Comparison of ENCODE assay signal across 40 cellular contexts in genomic region chr10:25504838-25505237, GRCh38.
"Had no signal": no experiment of that assay in that cellular context is flagged by ENCODE, and none has a peak within 500 bp of the region (broad histone marks: within the 10 kb centered on the region; RNA-seq: fewer than 3 reads in every experiment).

No MANE protein-coding gene starts in this region.

- H3K36me3 Mint-ChIP-seq: activated naive CD4-positive, alpha-beta T cell treated with anti-CD3 and anti-CD28 coated beads, Interleukin-2, amount 10 ng/mL, durations not matched to agents 7 days and 5 days; activated naive CD4-positive, alpha-beta T cell treated with anti-CD3 and anti-CD28 coated beads, Interleukin-2, amount 50 U/mL, for 24 hours; activated naive CD4-positive, alpha-beta T cell treated with anti-CD3 and anti-CD28 coated beads, Interleukin-2, amount 50 U/mL, for 72 hours; activated naive CD8-positive, alpha-beta T cell; activated naive CD8-positive, alpha-beta T cell treated with anti-CD3 and anti-CD28 coated beads for 36 hours; activated naive CD8-positive, alpha-beta T cell treated with anti-CD3 and anti-CD28 coated beads, Interleukin-2, amount 10 ng/mL, durations not matched to agents 7 days and 5 days; brain had no signal

- ATAC-seq: activated naive CD4-positive, alpha-beta T cell treated with anti-CD3 and anti-CD28 coated beads, Interleukin-2, amount 50 U/mL, for 72 hours; activated naive CD8-positive, alpha-beta T cell treated with anti-CD3 and anti-CD28 coated beads, Interleukin-2, amount 50 U/mL, for 24 hours; activated T-cell treated with anti-CD3 and anti-CD28 coated beads, Interleukin-2, amount 50 U/mL, for 4 hours; activated T-cell treated with anti-CD3 and anti-CD28 coated beads, Interleukin-2, amount 50 U/mL, for 72 hours; activated T-helper 17 cell treated with anti-CD3 and anti-CD28 coated beads, Interleukin-2, amount 50 U/mL, for 72 hours; body of pancreas had no signal

- DNase-seq: activated effector memory CD4-positive, alpha-beta T cell treated with anti-CD3 and anti-CD28 coated beads, Interleukin-2, amount 50 U/mL, for 16 hours; activated effector memory CD4-positive, alpha-beta T cell treated with Interleukin-2 at 50 U/mL for 16 hours; activated gamma-delta T cell; activated gamma-delta T cell treated with Interleukin-2 at 50 U/mL for 16 hours; activated naive CD4-positive, alpha-beta T cell; activated naive CD4-positive, alpha-beta T cell treated with anti-CD3 and anti-CD28 coated beads for 36 hours; activated naive CD4-positive, alpha-beta T cell treated with anti-CD3 and anti-CD28 coated beads, Interleukin-2, amount 10 ng/mL, durations not matched to agents 7 days and 5 days; activated naive CD4-positive, alpha-beta T cell treated with anti-CD3 and anti-CD28 coated beads, Interleukin-2, amount 50 U/mL, for 16 hours; activated naive CD4-positive, alpha-beta T cell treated with Interleukin-2 at 50 U/mL for 16 hours; activated naive CD8-positive, alpha-beta T cell treated with anti-CD3 and anti-CD28 coated beads for 36 hours; activated naive CD8-positive, alpha-beta T cell treated with anti-CD3 and anti-CD28 coated beads, Interleukin-2, amount 10 ng/mL, durations not matched to agents 7 days and 5 days; activated naive CD8-positive, alpha-beta T cell treated with anti-CD3 and anti-CD28 coated beads, Interleukin-2, amount 50 U/mL, for 24 hours; activated T-cell treated with anti-CD3 and anti-CD28 coated beads, Interleukin-2, amount 50 U/mL, for 1 hour; activated T-cell treated with anti-CD3 and anti-CD28 coated beads, Interleukin-2, amount 50 U/mL, for 24 hours; activated T-cell treated with anti-CD3 and anti-CD28 coated beads, Interleukin-2, amount 50 U/mL, for 4 hours; activated T-cell treated with anti-CD3 and anti-CD28 coated beads, Interleukin-2, amount 50 U/mL, for 48 hours; activated T-cell treated with anti-CD3 and anti-CD28 coated beads, Interleukin-2, amount 50 U/mL, for 72 hours; adrenal gland; amniotic stem cell; amygdala; anterior cingulate cortex; aorta; body of pancreas; brain microvascular endothelial cell; caudate nucleus; central memory CD4-positive, alpha-beta T cell; cerebellar nuclear complex had no signal

- H3K9me3 Mint-ChIP-seq: activated naive CD4-positive, alpha-beta T cell treated with anti-CD3 and anti-CD28 coated beads for 36 hours; activated naive CD4-positive, alpha-beta T cell treated with anti-CD3 and anti-CD28 coated beads, Interleukin-2, amount 10 ng/mL, durations not matched to agents 7 days and 5 days; activated naive CD4-positive, alpha-beta T cell treated with anti-CD3 and anti-CD28 coated beads, Interleukin-2, amount 50 U/mL, for 24 hours; activated naive CD8-positive, alpha-beta T cell treated with anti-CD3 and anti-CD28 coated beads for 36 hours; activated naive CD8-positive, alpha-beta T cell treated with anti-CD3 and anti-CD28 coated beads, Interleukin-2, amount 10 ng/mL, durations not matched to agents 7 days and 5 days; activated T-cell treated with anti-CD3 and anti-CD28 coated beads, Interleukin-2, amount 50 U/mL, for 4 hours had no signal

- H3K4me3 Mint-ChIP-seq: activated naive CD4-positive, alpha-beta T cell treated with anti-CD3 and anti-CD28 coated beads for 36 hours; activated naive CD4-positive, alpha-beta T cell treated with anti-CD3 and anti-CD28 coated beads, Interleukin-2, amount 10 ng/mL, durations not matched to agents 7 days and 5 days; activated naive CD4-positive, alpha-beta T cell treated with anti-CD3 and anti-CD28 coated beads, Interleukin-2, amount 50 U/mL, for 24 hours; activated naive CD8-positive, alpha-beta T cell; activated naive CD8-positive, alpha-beta T cell treated with anti-CD3 and anti-CD28 coated beads for 36 hours; activated naive CD8-positive, alpha-beta T cell treated with anti-CD3 and anti-CD28 coated beads, Interleukin-2, amount 10 ng/mL, durations not matched to agents 7 days and 5 days; activated naive CD8-positive, alpha-beta T cell treated with anti-CD3 and anti-CD28 coated beads, Interleukin-2, amount 50 U/mL, for 24 hours; activated T-cell treated with anti-CD3 and anti-CD28 coated beads, Interleukin-2, amount 50 U/mL, for 24 hours; activated T-cell treated with anti-CD3 and anti-CD28 coated beads, Interleukin-2, amount 50 U/mL, for 4 hours; activated T-cell treated with anti-CD3 and anti-CD28 coated beads, Interleukin-2, amount 50 U/mL, for 72 hours; activated T-helper 1 cell treated with anti-CD3 and anti-CD28 coated beads, Interleukin-12 subunit alpha, Interleukin-12 subunit beta, Interleukin-2, Interleukin-4 antibody, amounts not matched to agents 30 ng/mL and 10 ng/mL and 1 ng/mL, durations not matched to agents 14 hours and 24 hours and 36 hours; activated T-helper 17 cell treated with anti-CD3 and anti-CD28 coated beads, Interleukin-2, amount 50 U/mL, for 72 hours; brain; central memory CD8-positive, alpha-beta T cell had no signal

- H3K4me1 ChIP-seq: adrenal gland, ascending aorta, body of pancreas, breast epithelium had no signal

- H3K4me1 Mint-ChIP-seq: activated naive CD4-positive, alpha-beta T cell treated with anti-CD3 and anti-CD28 coated beads, Interleukin-2, amount 10 ng/mL, durations not matched to agents 7 days and 5 days; activated naive CD4-positive, alpha-beta T cell treated with anti-CD3 and anti-CD28 coated beads, Interleukin-2, amount 50 U/mL, for 24 hours; activated naive CD8-positive, alpha-beta T cell treated with anti-CD3 and anti-CD28 coated beads for 36 hours; activated naive CD8-positive, alpha-beta T cell treated with anti-CD3 and anti-CD28 coated beads, Interleukin-2, amount 10 ng/mL, durations not matched to agents 7 days and 5 days; activated naive CD8-positive, alpha-beta T cell treated with anti-CD3 and anti-CD28 coated beads, Interleukin-2, amount 50 U/mL, for 24 hours; activated T-helper 17 cell treated with anti-CD3 and anti-CD28 coated beads, Interleukin-2, amount 50 U/mL, for 72 hours; central memory CD8-positive, alpha-beta T cell had no signal

- H3K9me3 ChIP-seq: adrenal gland, ascending aorta, body of pancreas, breast epithelium had no signal

- H3K4me3 ChIP-seq: adrenal gland, ascending aorta, body of pancreas, breast epithelium, cardiac muscle cell had no signal

- H3K27me3 Mint-ChIP-seq: activated naive CD4-positive, alpha-beta T cell treated with anti-CD3 and anti-CD28 coated beads, Interleukin-2, amount 10 ng/mL, durations not matched to agents 7 days and 5 days; activated naive CD4-positive, alpha-beta T cell treated with anti-CD3 and anti-CD28 coated beads, Interleukin-2, amount 50 U/mL, for 24 hours; activated naive CD8-positive, alpha-beta T cell; activated naive CD8-positive, alpha-beta T cell treated with anti-CD3 and anti-CD28 coated beads for 36 hours; activated naive CD8-positive, alpha-beta T cell treated with anti-CD3 and anti-CD28 coated beads, Interleukin-2, amount 10 ng/mL, durations not matched to agents 7 days and 5 days; activated naive CD8-positive, alpha-beta T cell treated with anti-CD3 and anti-CD28 coated beads, Interleukin-2, amount 50 U/mL, for 24 hours; activated T-cell treated with anti-CD3 and anti-CD28 coated beads, Interleukin-2, amount 50 U/mL, for 24 hours; activated T-helper 17 cell treated with anti-CD3 and anti-CD28 coated beads, Interleukin-2, amount 50 U/mL, for 72 hours; central memory CD8-positive, alpha-beta T cell had no signal

- H3K36me3 ChIP-seq: adrenal gland, ascending aorta, brain microvascular endothelial cell, breast epithelium, cardiac muscle cell had no signal

- H3K27me3 ChIP-seq: adrenal gland, ascending aorta, body of pancreas, brain microvascular endothelial cell, breast epithelium, cardiac muscle cell had no signal

- H3K27ac ChIP-seq: adrenal gland, ascending aorta, body of pancreas, brain microvascular endothelial cell, breast epithelium, cardiac muscle cell had no signal

- H3K27ac Mint-ChIP-seq: activated naive CD4-positive, alpha-beta T cell treated with anti-CD3 and anti-CD28 coated beads for 36 hours; activated naive CD4-positive, alpha-beta T cell treated with anti-CD3 and anti-CD28 coated beads, Interleukin-2, amount 10 ng/mL, durations not matched to agents 7 days and 5 days; activated naive CD4-positive, alpha-beta T cell treated with anti-CD3 and anti-CD28 coated beads, Interleukin-2, amount 50 U/mL, for 24 hours; activated naive CD4-positive, alpha-beta T cell treated with anti-CD3 and anti-CD28 coated beads, Interleukin-2, amount 50 U/mL, for 72 hours; activated naive CD8-positive, alpha-beta T cell; activated naive CD8-positive, alpha-beta T cell treated with anti-CD3 and anti-CD28 coated beads for 36 hours; activated naive CD8-positive, alpha-beta T cell treated with anti-CD3 and anti-CD28 coated beads, Interleukin-2, amount 10 ng/mL, durations not matched to agents 7 days and 5 days; activated naive CD8-positive, alpha-beta T cell treated with anti-CD3 and anti-CD28 coated beads, Interleukin-2, amount 50 U/mL, for 24 hours; activated T-cell treated with anti-CD3 and anti-CD28 coated beads, Interleukin-2, amount 50 U/mL, for 24 hours; activated T-cell treated with anti-CD3 and anti-CD28 coated beads, Interleukin-2, amount 50 U/mL, for 72 hours; activated T-helper 1 cell treated with anti-CD3 and anti-CD28 coated beads, Interleukin-12 subunit alpha, Interleukin-12 subunit beta, Interleukin-2, Interleukin-4 antibody, amounts not matched to agents 30 ng/mL and 10 ng/mL and 1 ng/mL, durations not matched to agents 14 hours and 24 hours and 36 hours; activated T-helper 17 cell treated with anti-CD3 and anti-CD28 coated beads, Interleukin-2, amount 50 U/mL, for 72 hours; activated T-helper 2 cell treated with anti-CD3 and anti-CD28 coated beads, Interferon-gamma antibody, Interleukin-2, Interleukin-4, amounts not matched to agents 10 μg/mL and 5 μg/mL and 100 μg/mL, durations not matched to agents 14 hours and 24 hours and 36 hours; brain had no signal

- FAIRE-seq: astrocyte, bronchial epithelial cell had no signal
